25 cellular contexts compared by ENCODE assay signal in the genomic region with DNA sequence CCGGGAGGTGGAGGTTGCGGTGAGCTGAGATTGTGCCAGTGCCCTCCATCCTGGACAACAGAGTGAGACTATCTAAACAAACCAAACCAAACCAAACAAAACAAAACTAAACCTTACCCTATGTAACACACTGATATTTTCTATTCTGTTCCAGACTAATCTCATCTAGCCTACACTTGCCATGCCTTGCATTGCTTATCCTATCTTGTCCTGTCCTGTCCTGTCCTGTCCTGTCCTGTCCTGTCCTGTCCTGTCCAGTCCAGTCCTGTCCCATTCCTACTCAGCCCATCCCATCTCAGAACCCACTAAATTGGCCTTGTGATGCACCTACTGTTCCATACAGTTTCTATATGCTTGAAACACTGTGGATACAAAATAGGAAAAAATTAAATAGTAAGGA.
"Had no signal": no experiment of that assay in that cellular context is flagged by ENCODE, and none has a peak within 500 bp of the region (broad histone marks: within the 10 kb centered on the region; RNA-seq: fewer than 3 reads in every experiment).

No MANE protein-coding gene starts in this region.

- H3K27me3 Mint-ChIP-seq: stimulated activated memory B cell treated with anti-CD40 and anti-IgM and Interleukin-4, amounts not matched to agents 10 μg/mL and 1 μg/mL and 100 μg/mL, for 72 hours; type B pancreatic cell had no signal

- H3K4me3 ChIP-seq: esophagus squamous epithelium, lung, psoas muscle, sigmoid colon, testis, tibial artery had no signal

- H3K4me1 Mint-ChIP-seq: naive thymus-derived CD4-positive, alpha-beta T cell; stimulated activated memory B cell treated with anti-CD40 and anti-IgM and Interleukin-4, amounts not matched to agents 10 μg/mL and 1 μg/mL and 100 μg/mL, for 72 hours had no signal

- H3K9me3 Mint-ChIP-seq: endodermal cell had no signal

- H3K27ac ChIP-seq: esophagus squamous epithelium, psoas muscle, sigmoid colon, testis, tibial artery had no signal

- H3K27ac Mint-ChIP-seq: endodermal cell; naive thymus-derived CD4-positive, alpha-beta T cell; nephron; stimulated activated memory B cell treated with anti-CD40 and anti-IgM and Interleukin-4, amounts not matched to agents 10 μg/mL and 1 μg/mL and 100 μg/mL, for 72 hours; type B pancreatic cell had no signal

- ATAC-seq: left lobe of liver; naive thymus-derived CD4-positive, alpha-beta T cell; psoas muscle; right cardiac atrium; stimulated activated memory B cell treated with anti-CD40 and anti-IgM and Interleukin-4, amounts not matched to agents 10 μg/mL and 1 μg/mL and 100 μg/mL, for 72 hours; stimulated activated naive CD8-positive, alpha-beta T cell treated with anti-CD3 and anti-CD28 coated beads, Interleukin-15, Interleukin-2, amounts not matched to agents 100 U/mL and 50 U/mL, for 24 hours had no signal

- H3K4me1 ChIP-seq: psoas muscle, testis had no signal

- H3K27me3 ChIP-seq: esophagus squamous epithelium, sigmoid colon, testis, tibial artery had no signal

- H3K9me3 ChIP-seq: esophagus squamous epithelium, psoas muscle, sigmoid colon, testis, tibial artery had no signal

- H3K4me3 Mint-ChIP-seq: endodermal cell; naive thymus-derived CD4-positive, alpha-beta T cell; nephron; stimulated activated memory B cell treated with anti-CD40 and anti-IgM and Interleukin-4, amounts not matched to agents 10 μg/mL and 1 μg/mL and 100 μg/mL, for 72 hours; type B pancreatic cell had no signal

- DNase-seq: effector CD8-positive, alpha-beta T cell; endodermal cell; erythroblast; esophagus squamous epithelium; head of caudate nucleus; kidney; mesendoderm; midbrain; naive thymus-derived CD4-positive, alpha-beta T cell; nucleus accumbens; posterior cingulate gyrus; psoas muscle; right cardiac atrium; sigmoid colon; stimulated activated CD4-positive, alpha-beta T cell treated with anti-CD3 and anti-CD28 coated beads, Interleukin-2, amount 100 ng/mL, for 24 hours; stimulated activated CD4-positive, alpha-beta T cell treated with anti-CD3 and anti-CD28 coated beads, Interleukin-4, amount 100 ng/mL, for 24 hours; stimulated activated naive CD8-positive, alpha-beta T cell treated with anti-CD3 and anti-CD28 coated beads, Interleukin-15, Interleukin-2, amounts not matched to agents 100 U/mL and 50 U/mL, for 24 hours; substantia nigra; testis; tibial artery had no signal

- H3K36me3 ChIP-seq: esophagus squamous epithelium, sigmoid colon, tibial artery had no signal

- H3K36me3 Mint-ChIP-seq: naive thymus-derived CD4-positive, alpha-beta T cell had no signal
